27 cellular contexts compared by ENCODE assay signal in the genomic region with DNA sequence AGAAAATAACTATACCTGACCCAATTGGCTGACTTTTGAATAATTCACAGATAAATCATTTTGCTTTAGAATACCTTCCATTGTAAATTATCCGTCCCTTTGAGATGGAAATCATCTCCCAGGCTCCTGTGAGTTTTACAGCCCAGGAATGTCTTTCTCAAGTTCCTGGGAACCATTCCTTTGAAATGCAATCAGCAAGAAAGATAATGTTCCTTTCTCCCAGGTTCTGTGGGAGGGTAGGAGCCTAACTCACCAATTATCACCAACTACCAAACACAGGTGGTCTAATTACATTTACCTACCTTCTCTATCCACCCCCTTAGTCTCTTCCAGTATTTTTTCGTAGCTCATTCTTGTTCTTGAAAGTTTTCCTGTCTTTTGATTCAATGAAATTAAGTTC.
"Had no signal": no experiment of that assay in that cellular context is flagged by ENCODE, and none has a peak within 500 bp of the region (broad histone marks: within the 10 kb centered on the region; RNA-seq: fewer than 3 reads in every experiment).

No MANE protein-coding gene starts in this region.

- H3K27me3 ChIP-seq: brain microvascular endothelial cell, dorsolateral prefrontal cortex, esophagus muscularis mucosa, foreskin keratinocyte, gastrocnemius medialis, heart right ventricle, hepatocyte had no signal

- H3K79me2 ChIP-seq: hepatocyte had no signal

- H3K36me3 Mint-ChIP-seq: activated naive CD4-positive, alpha-beta T cell treated with anti-CD3 and anti-CD28 coated beads, Interleukin-2, amount 10 ng/mL, durations not matched to agents 7 days and 5 days; activated naive CD4-positive, alpha-beta T cell treated with anti-CD3 and anti-CD28 coated beads, Interleukin-2, amount 50 U/mL, for 72 hours; activated naive CD8-positive, alpha-beta T cell treated with anti-CD3 and anti-CD28 coated beads, Interleukin-2, amount 10 ng/mL, durations not matched to agents 7 days and 5 days had no signal

- H3K36me3 ChIP-seq: brain microvascular endothelial cell, esophagus muscularis mucosa, gastrocnemius medialis, heart right ventricle had no signal

- H3K4me3 ChIP-seq: coronary artery, dorsolateral prefrontal cortex, esophagus muscularis mucosa, gastrocnemius medialis, heart right ventricle, hepatocyte had no signal

- H3K4me1 Mint-ChIP-seq: activated CD4-positive, alpha-beta memory T cell treated with anti-CD3 and anti-CD28 coated beads, Interleukin-2, amount 10 ng/mL, durations not matched to agents 7 days and 5 days; activated CD4-positive, alpha-beta T cell treated with anti-CD3 and anti-CD28 coated beads, Interleukin-2, amount 10 ng/mL, durations not matched to agents 7 days and 5 days; activated naive CD4-positive, alpha-beta T cell treated with anti-CD3 and anti-CD28 coated beads, Interleukin-2, amount 10 ng/mL, durations not matched to agents 7 days and 5 days; activated naive CD8-positive, alpha-beta T cell treated with anti-CD3 and anti-CD28 coated beads, Interleukin-2, amount 10 ng/mL, durations not matched to agents 7 days and 5 days; central memory CD8-positive, alpha-beta T cell had no signal

- H3K9me3 ChIP-seq: esophagus muscularis mucosa, gastrocnemius medialis had no signal

- H3K4me2 ChIP-seq: hepatocyte had no signal

- H3K27ac ChIP-seq: brain microvascular endothelial cell, coronary artery, dorsolateral prefrontal cortex, esophagus muscularis mucosa, foreskin keratinocyte, gastrocnemius medialis, heart right ventricle, hepatocyte had no signal

- H3K9me3 Mint-ChIP-seq: activated CD4-positive, alpha-beta T cell treated with anti-CD3 and anti-CD28 coated beads, Interleukin-2, amount 10 ng/mL, durations not matched to agents 7 days and 5 days; activated naive CD4-positive, alpha-beta T cell treated with anti-CD3 and anti-CD28 coated beads, Interleukin-2, amount 10 ng/mL, durations not matched to agents 7 days and 5 days; activated naive CD8-positive, alpha-beta T cell treated with anti-CD3 and anti-CD28 coated beads, Interleukin-2, amount 10 ng/mL, durations not matched to agents 7 days and 5 days; activated T-cell treated with anti-CD3 and anti-CD28 coated beads, Interleukin-2, amount 50 U/mL, for 24 hours; dendritic cell treated with granulocyte-macrophage colony-stimulating factor and Interleukin-4, amounts not matched to agents 40 ng/mL and 50 ng/mL, for 4 days had no signal

- H3K4me3 Mint-ChIP-seq: activated CD4-positive, alpha-beta memory T cell treated with anti-CD3 and anti-CD28 coated beads, Interleukin-2, amount 10 ng/mL, durations not matched to agents 7 days and 5 days; activated CD4-positive, alpha-beta T cell treated with anti-CD3 and anti-CD28 coated beads, Interleukin-2, amount 10 ng/mL, durations not matched to agents 7 days and 5 days; activated naive CD4-positive, alpha-beta T cell treated with anti-CD3 and anti-CD28 coated beads, Interleukin-2, amount 10 ng/mL, durations not matched to agents 7 days and 5 days; activated naive CD8-positive, alpha-beta T cell treated with anti-CD3 and anti-CD28 coated beads, Interleukin-2, amount 10 ng/mL, durations not matched to agents 7 days and 5 days; activated T-cell treated with anti-CD3 and anti-CD28 coated beads, Interleukin-2, amount 50 U/mL, for 24 hours; activated T-cell treated with anti-CD3 and anti-CD28 coated beads, Interleukin-2, amount 50 U/mL, for 72 hours; central memory CD8-positive, alpha-beta T cell; dendritic cell treated with granulocyte-macrophage colony-stimulating factor and Interleukin-4, amounts not matched to agents 40 ng/mL and 50 ng/mL, for 4 days had no signal

- H3K27me3 Mint-ChIP-seq: activated CD4-positive, alpha-beta memory T cell treated with anti-CD3 and anti-CD28 coated beads, Interleukin-2, amount 10 ng/mL, durations not matched to agents 7 days and 5 days; activated CD4-positive, alpha-beta T cell treated with anti-CD3 and anti-CD28 coated beads, Interleukin-2, amount 10 ng/mL, durations not matched to agents 7 days and 5 days; activated naive CD4-positive, alpha-beta T cell treated with anti-CD3 and anti-CD28 coated beads, Interleukin-2, amount 10 ng/mL, durations not matched to agents 7 days and 5 days; activated naive CD8-positive, alpha-beta T cell treated with anti-CD3 and anti-CD28 coated beads, Interleukin-2, amount 10 ng/mL, durations not matched to agents 7 days and 5 days; activated T-cell treated with anti-CD3 and anti-CD28 coated beads, Interleukin-2, amount 50 U/mL, for 24 hours; central memory CD8-positive, alpha-beta T cell; dendritic cell treated with granulocyte-macrophage colony-stimulating factor and Interleukin-4, amounts not matched to agents 40 ng/mL and 50 ng/mL, for 4 days had no signal

- H3K4me1 ChIP-seq: esophagus muscularis mucosa, foreskin keratinocyte, gastrocnemius medialis, heart right ventricle had no signal

- H3K27ac Mint-ChIP-seq: activated CD4-positive, alpha-beta memory T cell treated with anti-CD3 and anti-CD28 coated beads, Interleukin-2, amount 10 ng/mL, durations not matched to agents 7 days and 5 days; activated CD4-positive, alpha-beta T cell treated with anti-CD3 and anti-CD28 coated beads, Interleukin-2, amount 10 ng/mL, durations not matched to agents 7 days and 5 days; activated naive CD4-positive, alpha-beta T cell treated with anti-CD3 and anti-CD28 coated beads, Interleukin-2, amount 10 ng/mL, durations not matched to agents 7 days and 5 days; activated naive CD4-positive, alpha-beta T cell treated with anti-CD3 and anti-CD28 coated beads, Interleukin-2, amount 50 U/mL, for 72 hours; activated naive CD8-positive, alpha-beta T cell treated with anti-CD3 and anti-CD28 coated beads, Interleukin-2, amount 10 ng/mL, durations not matched to agents 7 days and 5 days; activated T-cell treated with anti-CD3 and anti-CD28 coated beads, Interleukin-2, amount 50 U/mL, for 24 hours; activated T-cell treated with anti-CD3 and anti-CD28 coated beads, Interleukin-2, amount 50 U/mL, for 72 hours; dendritic cell treated with granulocyte-macrophage colony-stimulating factor and Interleukin-4, amounts not matched to agents 40 ng/mL and 50 ng/mL, for 4 days had no signal

- DNase-seq: activated CD4-positive, alpha-beta memory T cell treated with anti-CD3 and anti-CD28 coated beads, Interleukin-2, amount 10 ng/mL, durations not matched to agents 7 days and 5 days; activated CD4-positive, alpha-beta T cell treated with anti-CD3 and anti-CD28 coated beads for 1 hour; activated CD4-positive, alpha-beta T cell treated with anti-CD3 and anti-CD28 coated beads for 4 hours; activated CD4-positive, alpha-beta T cell treated with anti-CD3 and anti-CD28 coated beads, Interleukin-2, amount 10 ng/mL, durations not matched to agents 7 days and 5 days; activated CD4-positive, alpha-beta T cell treated with anti-CD3 and anti-CD28 coated beads, Interleukin-2, amount 50 U/mL, for 4 hours; activated CD8-positive, alpha-beta memory T cell treated with anti-CD3 and anti-CD28 coated beads, Interleukin-2, amount 50 U/mL, for 48 hours; activated gamma-delta T cell; activated naive CD4-positive, alpha-beta T cell; activated naive CD4-positive, alpha-beta T cell treated with anti-CD3 and anti-CD28 coated beads, Interleukin-2, amount 10 ng/mL, durations not matched to agents 7 days and 5 days; activated naive CD8-positive, alpha-beta T cell treated with anti-CD3 and anti-CD28 coated beads, Interleukin-2, amount 10 ng/mL, durations not matched to agents 7 days and 5 days; activated T-cell treated with anti-CD3 and anti-CD28 coated beads for 4 hours; activated T-cell treated with anti-CD3 and anti-CD28 coated beads, Interleukin-2, amount 50 U/mL, for 24 hours; activated T-cell treated with anti-CD3 and anti-CD28 coated beads, Interleukin-2, amount 50 U/mL, for 72 hours; brain microvascular endothelial cell; dorsolateral prefrontal cortex; effector memory CD4-positive, alpha-beta T cell; erythroblast; foreskin keratinocyte; gastrocnemius medialis; heart right ventricle; T-helper 2 cell had no signal
